20 cellular contexts compared by ENCODE assay signal in genomic region chr5:148042920-148043319, GRCh38. TPM values are rescaled to one million over a fixed set of nuclear protein-coding genes. Genes with fewer than 3 reads are reported as not detected.
DNase-seq lines count a peak whose midpoint lies in the region; ATAC-seq and TF ChIP-seq lines count a peak whose summit lies in the region.
"Had no signal": no experiment of that assay in that cellular context is flagged by ENCODE, and none has a peak within 500 bp of the region (broad histone marks: within the 10 kb centered on the region; RNA-seq: fewer than 3 reads in every experiment).

No MANE protein-coding gene starts in this region.

- WGBS in smooth muscle cell (ENCODE audit: low lambda C conversion rate), result 89% methylated on average over 5 of the region's 5 CpGs

- H3F3A ChIP-seq in smooth muscle cell (ENCODE audit: low read depth), result no peaks in the 10 kb centered on the region

- no peaks in the 10 kb centered on the region for H3K9me3 ChIP-seq in smooth muscle cell (replicated peaks; ENCODE audit: low read depth)

- H3K4me3 ChIP-seq in epithelial cell of esophagus (ENCODE audit: low read length), result no peak overlapping the region
- H3K4me3 ChIP-seq in smooth muscle cell, result no peak overlapping the region
- H3K4me3 ChIP-seq: GM23248 had no signal

- H3K27ac Mint-ChIP-seq in immature natural killer cell, result no peak overlapping the region
- H3K27ac Mint-ChIP-seq: CD4-positive, alpha-beta memory T cell had no signal

- no peak overlapping the region for H3K4me2 ChIP-seq in smooth muscle cell

- no peak overlapping the region for H3K4me3 Mint-ChIP-seq in immature natural killer cell
- H3K4me3 Mint-ChIP-seq: CD4-positive, alpha-beta memory T cell had no signal

- H4K20me1 ChIP-seq in smooth muscle cell (ENCODE audit: low read depth), result no peaks in the 10 kb centered on the region

- peaks cover 0 to 10% (median 3%) of the 10 kb centered on the region in 6 donors for H3K9me3 Mint-ChIP-seq in immature natural killer cell

- H3K4me1 Mint-ChIP-seq in immature natural killer cell, result no peaks in the 10 kb centered on the region
- H3K4me1 Mint-ChIP-seq: CD4-positive, alpha-beta memory T cell had no signal

- H3K79me2 ChIP-seq in smooth muscle cell (ENCODE audit: low read depth), result no peaks in the 10 kb centered on the region

- no peaks in the 10 kb centered on the region for H3K36me3 ChIP-seq in smooth muscle cell (ENCODE audit: low read depth)

- ATAC-seq in esophagus mucosa (peak; percentile 94), GM21619 (IDR thresholded peaks at IDR 0.05; ENCODE audit: unreplicated experiment) (no peak)
- ATAC-seq: HCT116 had no signal

- H3K36me3 Mint-ChIP-seq in immature natural killer cell, result no peaks in the 10 kb centered on the region
- H3K36me3 Mint-ChIP-seq: CD4-positive, alpha-beta memory T cell had no signal

- H3K27me3 ChIP-seq in smooth muscle cell (ENCODE audit: low read depth), result no peaks in the 10 kb centered on the region

- no peaks in the 10 kb centered on the region for H3K27me3 Mint-ChIP-seq in immature natural killer cell (ENCODE audit: low read depth in 3 of 3)
- H3K27me3 Mint-ChIP-seq: CD4-positive, alpha-beta memory T cell had no signal

- no peaks in the 10 kb centered on the region for H3K4me1 ChIP-seq in smooth muscle cell (ENCODE audit: low read depth)

- H3K27ac ChIP-seq in smooth muscle cell (ENCODE audit: low read depth), result peak overlapping the region; percentile 40
- H3K27ac ChIP-seq: GM23248 had no signal

- TF ChIP-seq CTCF in epithelial cell of esophagus (IDR thresholded peaks at IDR 0.05; ENCODE audit: insufficient read depth, low read depth, low read length, missing control alignments) (no peak), smooth muscle cell (IDR thresholded peaks at IDR 0.05; ENCODE audit: borderline replicate concordance, insufficient read depth, poor library complexity, severe bottlenecking) (no peak)

- peak; percentile 43 for DNase-seq in epithelial cell of esophagus (ENCODE audit: low read depth)
- no peak for DNase-seq in smooth muscle cell (lab: John Stamatoyannopoulos, UW; ENCODE audit: unreplicated experiment)
- DNase-seq in immature natural killer cell, result no peak
- DNase-seq in T-helper 2 cell, result no peak
- DNase-seq: C1 segment of cervical spinal cord; Calu3; CD4-positive, alpha-beta memory T cell; COR-L47; DMS53; DMS79 treated with DMSO at 0.1 percent for 48 hours; GF-D8; GM23248; H7 had no signal

- no peak overlapping the region for H3K9ac ChIP-seq in smooth muscle cell (ENCODE audit: low read depth)
- H3K9ac ChIP-seq: GM23248 had no signal

- no peak overlapping the region for H2AFZ ChIP-seq in smooth muscle cell (ENCODE audit: low read depth)
- H2AFZ ChIP-seq: GM23248 had no signal

RNA-seq across cellular contexts. Expression of gene SPINK5, which starts 20.9 kb away (rescaled TPM):
- 509 TPM for total RNA-seq in esophagus mucosa
- total RNA-seq in smooth muscle cell, result 25.3 and 33.1 TPM in 2 replicates
- polyA plus RNA-seq in smooth muscle cell, result 6.4 and 10.0 TPM in 2 replicates
- not detected for polyA plus RNA-seq in immature natural killer cell
- total RNA-seq: A673; CD4-positive, alpha-beta memory T cell; Daoy; G401; GM23248 had no signal
- polyA plus RNA-seq: BJ; CD4-positive, alpha-beta memory T cell; GM23248 had no signal

Comparison
In these comparisons a context has a peak if more than half of its experiments do, and no peak if none do; other contexts are left out.
1. RNA of gene SPINK5, which starts 20.9 kb away (total RNA-seq): 509 TPM in esophagus mucosa (single experiment); 25.3 to 33.1 TPM in smooth muscle cell; every median in the first group is over 10 times any median in the second.